Comparison of ENCODE assay signal across 13 cellular contexts in the genomic region with DNA sequence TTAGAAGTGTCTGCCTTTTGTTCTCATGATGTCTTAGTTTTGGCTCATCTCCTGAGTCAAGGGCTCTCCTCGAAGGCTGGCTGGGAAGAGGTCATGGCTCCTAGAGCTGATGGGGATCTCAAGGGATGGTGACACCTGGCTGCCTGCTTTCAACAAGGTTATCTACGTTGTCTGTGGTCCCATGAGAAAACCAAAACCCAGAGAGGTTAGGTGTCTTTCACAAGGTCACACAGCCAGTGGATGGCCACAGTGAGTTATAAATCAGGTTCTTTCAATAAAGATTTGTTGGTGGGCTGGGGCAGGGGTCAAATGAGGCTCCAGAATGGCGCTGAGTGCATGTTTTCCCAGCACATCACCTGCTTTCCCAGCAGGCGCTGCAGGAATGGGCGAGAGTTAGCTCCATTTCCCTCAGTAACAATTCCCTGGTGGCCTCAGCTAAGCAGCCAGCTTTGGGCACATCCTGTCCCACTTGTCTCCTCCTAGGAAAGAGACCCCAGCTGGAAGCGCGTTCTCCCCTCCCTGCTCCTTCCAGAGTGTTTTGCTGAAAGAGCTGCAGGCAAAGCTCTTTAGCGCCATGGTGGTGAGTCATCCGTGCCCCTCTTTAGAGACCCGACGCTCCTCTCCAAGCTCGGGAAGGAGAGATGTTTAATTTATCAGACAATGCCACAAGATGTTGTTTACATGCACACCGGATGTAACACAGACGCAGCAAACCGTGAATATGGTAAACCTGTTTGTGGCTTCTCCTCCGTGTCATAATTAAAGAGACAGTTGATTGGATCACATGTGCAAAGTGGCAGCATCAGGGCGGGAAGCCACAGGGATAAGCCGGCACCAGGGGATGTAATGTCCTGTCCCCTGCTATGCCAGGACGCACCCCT.
DNase-seq lines count a peak whose midpoint lies in the region; ATAC-seq, FAIRE-seq and TF ChIP-seq lines count a peak whose summit lies in the region.
"Had no signal": no experiment of that assay in that cellular context is flagged by ENCODE, and none has a peak within 500 bp of the region (broad histone marks: within the 10 kb centered on the region; RNA-seq: fewer than 3 reads in every experiment).

No MANE protein-coding gene starts in this region.

- DNase-seq in ELF-1 (ENCODE audit: low read depth, low spot score) (peak; percentile 56), NCI-H1694 treated with DMSO at 0.1 percent for 48 hours (lab: John Stamatoyannopoulos, UW) (peak; percentile 86), GM19239 (ENCODE audit: insufficient read length, low spot score) (no peak), coronary artery (ENCODE audit: low spot score) (no peak), cortex of kidney (lab: John Stamatoyannopoulos, UW) (no peak)
- DNase-seq in activated CD4-positive, alpha-beta memory T cell treated with anti-CD3 and anti-CD28 coated beads, Interleukin-2, amount 10 ng/mL, durations not matched to agents 7 days and 5 days, result peak; percentile 38
- DNase-seq in naive thymus-derived CD4-positive, alpha-beta T cell, result peak in 6 of 9 donors; percentile 23 to 48 (median 38)
- DNase-seq: activated T-cell treated with anti-CD3 and anti-CD28 coated beads, Interleukin-2, amount 50 U/mL, for 4 hours; RPMI8226; stimulated activated naive CD8-positive, alpha-beta T cell treated with anti-CD3 and anti-CD28 coated beads, Interleukin-15, Interleukin-2, amounts not matched to agents 100 U/mL and 50 U/mL, for 24 hours had no signal

- no peaks in the 10 kb centered on the region for H3K36me3 Mint-ChIP-seq in activated CD4-positive, alpha-beta memory T cell treated with anti-CD3 and anti-CD28 coated beads, Interleukin-2, amount 10 ng/mL, durations not matched to agents 7 days and 5 days (ENCODE audit: low read depth)
- no peaks in the 10 kb centered on the region for H3K36me3 Mint-ChIP-seq in naive thymus-derived CD4-positive, alpha-beta T cell

- no peak for TF ChIP-seq CTCF in coronary artery (IDR thresholded peaks at IDR 0.05)

- H3K36me3 ChIP-seq in naive thymus-derived CD4-positive, alpha-beta T cell (ENCODE audit: control insufficient read depth in 2 of 3, insufficient read depth in 3 of 3, low read length in 3 of 3), result no peaks in the 10 kb centered on the region
- H3K36me3 ChIP-seq: right atrium auricular region had no signal

- no peak overlapping the region for H3K27ac ChIP-seq in naive thymus-derived CD4-positive, alpha-beta T cell (ENCODE audit: low read depth, low read length)
- H3K27ac ChIP-seq in coronary artery, result no peak overlapping the region
- H3K27ac ChIP-seq: right atrium auricular region had no signal

- peaks cover 0 to 16% of the 10 kb centered on the region in 2 donors for H3K4me1 ChIP-seq in naive thymus-derived CD4-positive, alpha-beta T cell (ENCODE audit: control insufficient read depth in 2 of 2, insufficient read depth in 2 of 2, low read length in 2 of 2)

- no peaks in the 10 kb centered on the region for H3K9me3 Mint-ChIP-seq in activated CD4-positive, alpha-beta memory T cell treated with anti-CD3 and anti-CD28 coated beads, Interleukin-2, amount 10 ng/mL, durations not matched to agents 7 days and 5 days
- no peaks in the 10 kb centered on the region for H3K9me3 Mint-ChIP-seq in naive thymus-derived CD4-positive, alpha-beta T cell
- H3K9me3 Mint-ChIP-seq: activated T-cell treated with anti-CD3 and anti-CD28 coated beads, Interleukin-2, amount 50 U/mL, for 4 hours had no signal

- no peaks in the 10 kb centered on the region for H3K9me3 ChIP-seq in naive thymus-derived CD4-positive, alpha-beta T cell (ENCODE audit: control insufficient read depth in 2 of 3, low read length in 3 of 3)
- H3K9me3 ChIP-seq: right atrium auricular region had no signal

- FAIRE-seq in GM19239 (lab: Jason Lieb, UNC), result no peak
- FAIRE-seq: endometrium had no signal

- no peak overlapping the region for H3K4me3 ChIP-seq in naive thymus-derived CD4-positive, alpha-beta T cell (ENCODE audit: low read length)
- H3K4me3 ChIP-seq in coronary artery, result no peak overlapping the region
- H3K4me3 ChIP-seq: right atrium auricular region had no signal

- CTCF ChIA-PET in activated CD4-positive, alpha-beta memory T cell treated with anti-CD3 and anti-CD28 coated beads, Interleukin-2, amount 10 ng/mL, durations not matched to agents 7 days and 5 days (lab: Charles Lee), result no interaction called here
- CTCF ChIA-PET in naive thymus-derived CD4-positive, alpha-beta T cell (lab: Charles Lee), result no interaction called here

- intact Hi-C loops in naive thymus-derived CD4-positive, alpha-beta T cell (cut with micrococcal nuclease), result loop anchor here in 1 of 2 donors (5.0 kb wide), 2 partner anchors 40 to 90 kb away; no protein-coding TSS in a partner anchor

- peaks cover 12% of the 10 kb centered on the region for H3K4me1 Mint-ChIP-seq in activated CD4-positive, alpha-beta memory T cell treated with anti-CD3 and anti-CD28 coated beads, Interleukin-2, amount 10 ng/mL, durations not matched to agents 7 days and 5 days
- H3K4me1 Mint-ChIP-seq in naive thymus-derived CD4-positive, alpha-beta T cell, result peaks cover 0 to 37% (median 0%) of the 10 kb centered on the region in 7 donors

- H3K27me3 ChIP-seq in naive thymus-derived CD4-positive, alpha-beta T cell (ENCODE audit: control insufficient read depth in 2 of 2, insufficient read depth in 2 of 2, low read length in 2 of 2), result no peaks in the 10 kb centered on the region
- H3K27me3 ChIP-seq: right atrium auricular region had no signal

- no peak overlapping the region for H3K4me3 Mint-ChIP-seq in activated CD4-positive, alpha-beta memory T cell treated with anti-CD3 and anti-CD28 coated beads, Interleukin-2, amount 10 ng/mL, durations not matched to agents 7 days and 5 days
- peak overlapping the region in 4 of 10 donors; percentile 41 to 70 (median 52) for H3K4me3 Mint-ChIP-seq in naive thymus-derived CD4-positive, alpha-beta T cell
- H3K4me3 Mint-ChIP-seq: activated T-cell treated with anti-CD3 and anti-CD28 coated beads, Interleukin-2, amount 50 U/mL, for 4 hours had no signal

- H3K27ac Mint-ChIP-seq in activated CD4-positive, alpha-beta memory T cell treated with anti-CD3 and anti-CD28 coated beads, Interleukin-2, amount 10 ng/mL, durations not matched to agents 7 days and 5 days, result no peak overlapping the region
- peak overlapping the region in 7 of 9 donors; percentile 10 to 82 (median 69) for H3K27ac Mint-ChIP-seq in naive thymus-derived CD4-positive, alpha-beta T cell

- POLR2A ChIA-PET in activated CD4-positive, alpha-beta memory T cell treated with anti-CD3 and anti-CD28 coated beads, Interleukin-2, amount 10 ng/mL, durations not matched to agents 7 days and 5 days (lab: Charles Lee), result no interaction called here
- POLR2A ChIA-PET in naive thymus-derived CD4-positive, alpha-beta T cell (lab: Charles Lee), result no interaction called here

- ATAC-seq in naive thymus-derived CD4-positive, alpha-beta T cell, result peak; percentile 78
- ATAC-seq in HG03378 (IDR thresholded peaks at IDR 0.05; ENCODE audit: unreplicated experiment), result no peak
- ATAC-seq: stimulated activated naive CD8-positive, alpha-beta T cell treated with anti-CD3 and anti-CD28 coated beads, Interleukin-15, Interleukin-2, amounts not matched to agents 100 U/mL and 50 U/mL, for 24 hours had no signal

- peaks cover 11% of the 10 kb centered on the region for H3K27me3 Mint-ChIP-seq in activated CD4-positive, alpha-beta memory T cell treated with anti-CD3 and anti-CD28 coated beads, Interleukin-2, amount 10 ng/mL, durations not matched to agents 7 days and 5 days
- H3K27me3 Mint-ChIP-seq in naive thymus-derived CD4-positive, alpha-beta T cell, result peaks cover 0 to 19% (median 0%) of the 10 kb centered on the region in 5 donors

Comparison
In these comparisons a context has a peak if more than half of its experiments do, and no peak if none do; other contexts are left out.
1. DNase-seq: peak in ELF-1 (single experiment), NCI-H1694 treated with DMSO at 0.1 percent for 48 hours (single experiment), activated CD4-positive, alpha-beta memory T cell treated with anti-CD3 and anti-CD28 coated beads, Interleukin-2, amount 10 ng/mL, durations not matched to agents 7 days and 5 days (single experiment) and naive thymus-derived CD4-positive, alpha-beta T cell (6 of 9); none in GM19239 (single experiment), coronary artery (single experiment) and cortex of kidney (single experiment).